24 cellular contexts compared by ENCODE assay signal in the genomic region with DNA sequence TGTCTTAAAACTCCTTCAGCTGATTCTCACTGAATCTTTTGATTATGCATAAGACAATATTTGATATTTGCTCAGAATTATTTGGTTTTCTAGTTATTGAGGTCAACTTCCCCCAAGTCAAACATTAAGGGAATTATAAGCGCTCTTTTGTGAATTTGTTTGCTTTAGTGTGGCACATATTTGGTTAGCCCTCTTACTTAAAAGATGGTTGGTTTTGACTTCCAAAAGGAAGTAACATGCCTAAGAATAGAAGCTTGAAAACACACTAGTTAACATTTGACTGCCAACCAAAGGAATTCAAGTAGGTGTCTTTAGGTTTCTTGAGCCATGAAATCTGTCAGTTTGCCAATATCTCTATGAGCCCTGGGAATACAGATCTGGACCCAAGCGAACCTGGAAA. TPM values are rescaled to one million over a fixed set of nuclear protein-coding genes. Genes with fewer than 3 reads are reported as not detected.
"Had no signal": no experiment of that assay in that cellular context is flagged by ENCODE, and none has a peak within 500 bp of the region (broad histone marks: within the 10 kb centered on the region; RNA-seq: fewer than 3 reads in every experiment).

No MANE protein-coding gene starts in this region.

- H3K27ac Mint-ChIP-seq: activated naive CD4-positive, alpha-beta T cell treated with anti-CD3 and anti-CD28 coated beads, Interleukin-2, amount 50 U/mL, for 24 hours; effector memory CD8-positive, alpha-beta T cell; neural progenitor cell; progenitor cell of endocrine pancreas; T-cell; T-helper 2 cell treated with Interferon-gamma antibody and Interleukin-4, amounts not matched to agents 5 μg/mL and 100 μg/mL, for 36 hours had no signal

- H3K9me3 ChIP-seq: body of pancreas, gastroesophageal sphincter, right atrium auricular region, spleen, thoracic aorta had no signal

- H3K27me3 Mint-ChIP-seq: progenitor cell of endocrine pancreas had no signal

- H3K36me3 Mint-ChIP-seq: activated naive CD4-positive, alpha-beta T cell treated with anti-CD3 and anti-CD28 coated beads, Interleukin-2, amount 50 U/mL, for 24 hours; naive thymus-derived CD8-positive, alpha-beta T cell; neural progenitor cell; T-cell had no signal

- H3K4me1 ChIP-seq: gastroesophageal sphincter, neural progenitor cell, right atrium auricular region had no signal

- H3K4me1 Mint-ChIP-seq: activated naive CD4-positive, alpha-beta T cell treated with anti-CD3 and anti-CD28 coated beads, Interleukin-2, amount 50 U/mL, for 24 hours; naive thymus-derived CD8-positive, alpha-beta T cell; T-cell had no signal

- ATAC-seq: body of pancreas; effector memory CD8-positive, alpha-beta T cell; gastroesophageal sphincter; naive thymus-derived CD8-positive, alpha-beta T cell; T-cell had no signal

- H3K36me3 ChIP-seq: gastroesophageal sphincter, neural progenitor cell, right atrium auricular region, thoracic aorta had no signal

- DNase-seq: activated CD4-positive, alpha-beta T cell treated with anti-CD3 and anti-CD28 coated beads for 1 hour; activated gamma-delta T cell treated with Interleukin-2 at 50 U/mL for 16 hours; activated T-cell treated with anti-CD3 and anti-CD28 coated beads, Interleukin-2, amount 50 U/mL, for 1 hour; anterior cingulate cortex; body of pancreas; dorsolateral prefrontal cortex; effector memory CD8-positive, alpha-beta T cell; head of caudate nucleus; hypothalamus; islet precursor cell; naive thymus-derived CD8-positive, alpha-beta T cell; spleen; stimulated activated CD4-positive, alpha-beta T cell treated with anti-CD3 and anti-CD28 coated beads, Interleukin-4, amount 100 ng/mL, for 1 hour; stimulated activated naive CD4-positive, alpha-beta T cell treated with Interleukin-2 at 50 U/mL for 16 hours; T-cell had no signal

- H3K27me3 ChIP-seq: body of pancreas, dorsolateral prefrontal cortex, gastroesophageal sphincter, neural progenitor cell, right atrium auricular region, spleen had no signal

- H3K4me2 ChIP-seq: neural progenitor cell had no signal

- H3K27ac ChIP-seq: dorsolateral prefrontal cortex, gastroesophageal sphincter, neural progenitor cell, right atrium auricular region, spleen, thoracic aorta had no signal

- H3K4me3 Mint-ChIP-seq: activated naive CD4-positive, alpha-beta T cell treated with anti-CD3 and anti-CD28 coated beads, Interleukin-2, amount 50 U/mL, for 24 hours; effector memory CD8-positive, alpha-beta T cell; naive thymus-derived CD8-positive, alpha-beta T cell; neural progenitor cell; T-cell; T-helper 2 cell treated with Interferon-gamma antibody and Interleukin-4, amounts not matched to agents 5 μg/mL and 100 μg/mL, for 36 hours had no signal

- H3K4me3 ChIP-seq: body of pancreas, dorsolateral prefrontal cortex, gastroesophageal sphincter, neural progenitor cell, right atrium auricular region, spleen, thoracic aorta had no signal

- H2AFZ ChIP-seq: neural progenitor cell had no signal

- H3K9me3 Mint-ChIP-seq: activated naive CD4-positive, alpha-beta T cell treated with anti-CD3 and anti-CD28 coated beads, Interleukin-2, amount 50 U/mL, for 24 hours; effector memory CD8-positive, alpha-beta T cell; neural progenitor cell; T-cell; T-helper 2 cell treated with Interferon-gamma antibody and Interleukin-4, amounts not matched to agents 5 μg/mL and 100 μg/mL, for 36 hours had no signal

RNA-seq across cellular contexts. Expression of gene STEAP4, which starts 25.0 kb away (rescaled TPM):
- total RNA-seq: endothelial cell of umbilical vein; lung microvascular endothelial cell; naive thymus-derived CD8-positive, alpha-beta T cell; progenitor cell of endocrine pancreas had no signal
- polyA plus RNA-seq: endothelial cell of umbilical vein; naive thymus-derived CD8-positive, alpha-beta T cell had no signal
